In genomic region chr6:158653577-158654354, GRCh38 we compare ENCODE assay signal across 8 cellular contexts. TPM values are rescaled to one million over a fixed set of nuclear protein-coding genes. Genes with fewer than 3 reads are reported as not detected.
DNase-seq lines count a peak whose midpoint lies in the region; ATAC-seq and TF ChIP-seq lines count a peak whose summit lies in the region.

No MANE protein-coding gene starts in this region.

- intact Hi-C loops in breast epithelium (cut with DNase I; ENCODE audit: low total_unique reads) (no loop called here), mammary epithelial cell (cut with micrococcal nuclease) (no loop called here), PC-9 (cut with micrococcal nuclease; ENCODE audit: unreplicated experiment) (no loop called here)

- no peaks in the 10 kb centered on the region for H3K9me3 Mint-ChIP-seq in memory B cell

- 79% methylated on average over 15 of the region's 15 CpGs for WGBS in mammary epithelial cell (ENCODE audit: low coverage, missing lambda C conversion rate)

- H3K27ac ChIP-seq in breast epithelium (peak overlapping the region; percentile 45 to 58), mammary epithelial cell (ENCODE audit: insufficient read depth, low read depth, low read length) (no peak overlapping the region), PC-9 (peak overlapping the region; percentile 77)

- dilution Hi-C loops in mammary epithelial cell (cut with HindIII; ENCODE audit: low sequenced_read_pairs) = no loop called here

- TF ChIP-seq POLR2A in breast epithelium (IDR thresholded peaks at IDR 0.05) = no peak

- no peaks in the 10 kb centered on the region for H4K20me1 ChIP-seq in mammary epithelial cell (ENCODE audit: insufficient read depth, low read length)
- no peaks in the 10 kb centered on the region for H4K20me1 ChIP-seq in PC-9 (ENCODE audit: insufficient read depth)

- no peaks in the 10 kb centered on the region for H3K9me2 ChIP-seq in PC-9 (ENCODE audit: insufficient read depth)

- TF ChIP-seq CTCF in breast epithelium (IDR thresholded peaks at IDR 0.05) = no peak
- no peak for TF ChIP-seq CTCF in mammary epithelial cell (conservative IDR thresholded peaks at IDR 0.05 in 1 of 2, IDR thresholded peaks at IDR 0.05 in 1 of 2; ENCODE audit: extremely low read depth in 1 of 2, insufficient read depth in 1 of 2, low read depth in 1 of 2, low read length in 2 of 2)
- no peak for TF ChIP-seq CTCF in PC-9 (conservative IDR thresholded peaks at IDR 0.05)

- CTCF ChIA-PET in mammary epithelial cell (lab: Charles Lee; ENCODE audit: low non-redundant PET) = no interaction called here
- CTCF ChIA-PET in PC-9 (lab: Charles Lee) = no interaction called here

- no peaks in the 10 kb centered on the region for H3K27me3 Mint-ChIP-seq in memory B cell

- in situ Hi-C loops in mammary epithelial cell (cut with MboI; ENCODE audit: low sequenced_read_pairs in 2 of 2) = no loop called here

- H3K36me3 Mint-ChIP-seq in memory B cell = no peaks in the 10 kb centered on the region

- H3K27ac Mint-ChIP-seq in memory B cell = peak overlapping the region; percentile 25

- POLR2A ChIA-PET in PC-9 (lab: Charles Lee; ENCODE audit: unreplicated experiment) = no interaction called here

- ATAC-seq in memory B cell (ENCODE audit: low read depth) = peak; percentile 58

- no peaks in the 10 kb centered on the region for H3K9me3 ChIP-seq in breast epithelium
- H3K9me3 ChIP-seq in mammary epithelial cell (replicated peaks; ENCODE audit: insufficient read depth, low read length) = no peaks in the 10 kb centered on the region
- H3K9me3 ChIP-seq in PC-9 (ENCODE audit: insufficient read depth, low read depth) = no peaks in the 10 kb centered on the region

- H3F3A ChIP-seq in PC-9 (ENCODE audit: insufficient read depth, low read depth) = peaks cover 45% of the 10 kb centered on the region

- peak in 1 of 2 donors; percentile 55 for DNase-seq in breast epithelium (ENCODE audit: low spot score in 2 of 2)
- no peak for DNase-seq in mammary epithelial cell
- no peak for DNase-seq in PC-9
- DNase-seq in activated naive CD4-positive, alpha-beta T cell treated with anti-CD3 and anti-CD28 coated beads, Interleukin-2, amount 50 U/mL, for 16 hours = peak; percentile 84
- peak in 1 of 2 donors; percentile 43 for DNase-seq in memory B cell (ENCODE audit: low spot score in 2 of 2)
- DNase-seq in stimulated activated CD8-positive, alpha-beta memory T cell treated with anti-CD3 and anti-CD28 coated beads, Interleukin-7, amount 100 ng/mL, for 1 hour (ENCODE audit: low read depth in 2 of 2) = peak; percentile 67
- no peak for DNase-seq in A172 (ENCODE audit: low spot score)
- no peak for DNase-seq in superior temporal gyrus (ENCODE audit: extremely low spot score)

- peak overlapping the region; percentile 28 for H3K4me3 Mint-ChIP-seq in memory B cell

- no peaks in the 10 kb centered on the region for H3K27me3 ChIP-seq in breast epithelium
- H3K27me3 ChIP-seq in mammary epithelial cell (ENCODE audit: insufficient read depth, low read length) = no peaks in the 10 kb centered on the region
- no peaks in the 10 kb centered on the region for H3K27me3 ChIP-seq in PC-9 (ENCODE audit: insufficient read depth, low read depth)

- peaks cover 11% of the 10 kb centered on the region for H3K4me1 Mint-ChIP-seq in memory B cell

- H3K79me2 ChIP-seq in mammary epithelial cell (ENCODE audit: insufficient read depth, low read length) (no peaks in the 10 kb centered on the region), PC-9 (ENCODE audit: low read depth) (peaks cover 14% of the 10 kb centered on the region; the same call in 1 of the 2 replicates)

- H3K4me1 ChIP-seq in breast epithelium = no peaks in the 10 kb centered on the region
- peaks cover 14% of the 10 kb centered on the region for H3K4me1 ChIP-seq in mammary epithelial cell (ENCODE audit: insufficient read depth, low read length)
- peaks cover 53% of the 10 kb centered on the region for H3K4me1 ChIP-seq in PC-9 (replicated peaks; ENCODE audit: insufficient read depth)

- no peak overlapping the region for H2AFZ ChIP-seq in mammary epithelial cell (ENCODE audit: low read depth, low read length)
- no peak overlapping the region for H2AFZ ChIP-seq in PC-9

- no peaks in the 10 kb centered on the region for H3K36me3 ChIP-seq in breast epithelium
- H3K36me3 ChIP-seq in mammary epithelial cell (ENCODE audit: insufficient read depth, low read length) = no peaks in the 10 kb centered on the region
- H3K36me3 ChIP-seq in PC-9 (ENCODE audit: low read depth) = no peaks in the 10 kb centered on the region

- no peak overlapping the region for H3K9ac ChIP-seq in mammary epithelial cell (ENCODE audit: insufficient read depth, low read length)

- BruUV-seq in mammary epithelial cell (replicated peaks; lab: Mats Ljungman, UMichigan) (no TSS peak), PC-9 (replicated peaks; lab: Mats Ljungman, UMichigan) (no TSS peak)

- H3K4me3 ChIP-seq in breast epithelium (no peak overlapping the region), mammary epithelial cell (replicated peaks in 1 of 3; ENCODE audit: insufficient read depth in 1 of 3, low read depth in 2 of 3, low read length in 3 of 3) (no peak overlapping the region), PC-9 (no peak overlapping the region)

- no peak overlapping the region for H3K4me2 ChIP-seq in mammary epithelial cell (ENCODE audit: insufficient read depth, low read depth, low read length)
- H3K4me2 ChIP-seq in PC-9 = peak overlapping the region; percentile 66

RNA-seq across cellular contexts. Expression of gene SYTL3, which starts 3.9 kb away (rescaled TPM):
- total RNA-seq in breast epithelium = 1 to 10 TPM; 5.2 to 8.0 (median 7.5) TPM
- 1 to 10 TPM; 1.5 to 1.7 TPM for total RNA-seq in mammary epithelial cell
- polyA plus RNA-seq in mammary epithelial cell = 0.87 TPM
- 0.21 TPM for polyA minus RNA-seq in mammary epithelial cell
- 7.8 and 8.3 TPM in 2 replicates for total RNA-seq in PC-9 (2021)
- total RNA-seq in A172 (2014; rRNA removed; shearing (Covaris generic)) = 1.7 and 2.0 TPM in 2 replicates

RNA-seq across cellular contexts. Expression of gene DYNLT1, which starts 9.2 kb away (rescaled TPM):
- total RNA-seq in breast epithelium (10 to 100 TPM; 48.2 to 76.1 (median 73.4) TPM), mammary epithelial cell (100 to 1,000 TPM in 1 of 2 donors, 10 to 100 TPM in 1; 51.8 to 129 TPM), PC-9 (2021) (99.6 and 105 TPM in 2 replicates)
- polyA plus RNA-seq in mammary epithelial cell = 211 TPM
- polyA minus RNA-seq in mammary epithelial cell = 199 TPM
- total RNA-seq in A172 (2014; rRNA removed; shearing (Covaris generic)) = 128 and 154 TPM in 2 replicates

Comparison
In these comparisons a context has a peak if more than half of its experiments do, and no peak if none do; other contexts are left out.
1. DNase-seq: peak in activated naive CD4-positive, alpha-beta T cell treated with anti-CD3 and anti-CD28 coated beads, Interleukin-2, amount 50 U/mL, for 16 hours (single experiment) and stimulated activated CD8-positive, alpha-beta memory T cell treated with anti-CD3 and anti-CD28 coated beads, Interleukin-7, amount 100 ng/mL, for 1 hour (2 of 2); none in mammary epithelial cell (single experiment), PC-9 (0 of 2), A172 (single experiment) and superior temporal gyrus (single experiment).